18 cellular contexts compared by ENCODE assay signal in genomic region chr21:39430016-39430415, GRCh38. TPM values are rescaled to one million over a fixed set of nuclear protein-coding genes. Genes with fewer than 3 reads are reported as not detected.
A peak's percentile ranks its signal among the peaks of the same experiment; 100 is the strongest.
DNase-seq lines count a peak whose midpoint lies in the region; ATAC-seq, FAIRE-seq and TF ChIP-seq lines count a peak whose summit lies in the region.
"Had no signal": no experiment of that assay in that cellular context is flagged by ENCODE, and none has a peak within 500 bp of the region (broad histone marks: within the 10 kb centered on the region; RNA-seq: fewer than 3 reads in every experiment).

No MANE protein-coding gene starts in this region.

- H3K4me3 ChIP-seq in HUES48 (ENCODE audit: low read depth, low read length) (no peak overlapping the region), K562 (no peak overlapping the region), mesendoderm (ENCODE audit: low read length) (no peak overlapping the region), smooth muscle cell (no peak overlapping the region), breast epithelium (no peak overlapping the region)
- H3K4me3 ChIP-seq: A549 had no signal

- H2BK15ac ChIP-seq in mesendoderm (replicated peaks; ENCODE audit: low read depth), result no peak overlapping the region

- peak overlapping the region; percentile 8 for H3K56ac ChIP-seq in mesendoderm (ENCODE audit: low read length)

- in situ Hi-C loops in K562 (cut with MboI), result no loop called here

- peak overlapping the region; percentile 88 for H2AFZ ChIP-seq in K562 (ENCODE audit: low read depth, low read length)
- no peak overlapping the region for H2AFZ ChIP-seq in smooth muscle cell (ENCODE audit: low read depth)

- H3K4ac ChIP-seq in mesendoderm (ENCODE audit: low read depth, low read length), result no peak overlapping the region

- H3K27ac ChIP-seq in HUES48 (ENCODE audit: low read depth, low read length) (peak overlapping the region; percentile 61), K562 (ENCODE audit: extremely low read depth, low read depth, low read length) (peak overlapping the region; percentile 74), mesendoderm (ENCODE audit: low read depth, low read length) (peak overlapping the region; percentile 42), smooth muscle cell (ENCODE audit: low read depth) (no peak overlapping the region), breast epithelium (no peak overlapping the region)
- H3K27ac ChIP-seq: A549, C4-2B had no signal

- POLR2A ChIA-PET in K562 (lab: Yijun Ruan, JAX), result interaction anchor here (0.9 to 2.3 kb wide), 8 partner anchors 8 to 81 kb away, joined by 3 to 14 read pairs (median 4); partner anchors contain the start of genes HMGN1 and LCA5L

- TF ChIP-seq CTCF in K562 (IDR thresholded peaks at IDR 0.05 in 2 of 3, conservative IDR thresholded peaks at IDR 0.05 in 1 of 3; ENCODE audit: insufficient read depth in 2 of 3, low read depth in 1 of 3, low read length in 3 of 3) (no peak), smooth muscle cell (IDR thresholded peaks at IDR 0.05; ENCODE audit: borderline replicate concordance, insufficient read depth, poor library complexity, severe bottlenecking) (no peak), breast epithelium (IDR thresholded peaks at IDR 0.05) (no peak)

- H3K4me1 ChIP-seq in HUES48 (ENCODE audit: control insufficient read depth, insufficient read depth, low read length) (peaks cover 17% of the 10 kb centered on the region), K562 (replicated peaks in 1 of 2; ENCODE audit: control insufficient read depth in 2 of 2, insufficient read depth in 2 of 2, low read length in 2 of 2) (peaks cover 5 to 16% of the 10 kb centered on the region in 2 experiments; a peak in 4 of 5 replicates), mesendoderm (ENCODE audit: control insufficient read depth, low read depth, low read length) (peaks cover 6% of the 10 kb centered on the region), smooth muscle cell (ENCODE audit: low read depth) (peaks cover 14% of the 10 kb centered on the region), breast epithelium (no peaks in the 10 kb centered on the region)
- H3K4me1 ChIP-seq: A549, BE2C had no signal

- no peaks in the 10 kb centered on the region for H4K20me1 ChIP-seq in K562 (replicated peaks; ENCODE audit: control insufficient read depth, insufficient read depth, low read length)
- H4K20me1 ChIP-seq in smooth muscle cell (ENCODE audit: low read depth), result no peaks in the 10 kb centered on the region

- no peak for FAIRE-seq in K562 (lab: Jason Lieb, UNC)
- FAIRE-seq: A549, GM12892, H54, HepG2 had no signal

- no peak overlapping the region for H3K18ac ChIP-seq in mesendoderm (ENCODE audit: low read length)

- no peak overlapping the region for H4K5ac ChIP-seq in mesendoderm (ENCODE audit: low read length)

- no peak overlapping the region for H2BK5ac ChIP-seq in mesendoderm (ENCODE audit: low read length)

- H3K27me3 ChIP-seq in HUES48 (ENCODE audit: control insufficient read depth, insufficient read depth, low read length), result no peaks in the 10 kb centered on the region
- H3K27me3 ChIP-seq in K562 (ENCODE audit: control insufficient read depth in 2 of 2, insufficient read depth in 2 of 2, low read length in 2 of 2), result no peaks in the 10 kb centered on the region
- no peaks in the 10 kb centered on the region for H3K27me3 ChIP-seq in mesendoderm (ENCODE audit: insufficient read depth, low read length, poor library complexity)
- no peaks in the 10 kb centered on the region for H3K27me3 ChIP-seq in smooth muscle cell (ENCODE audit: low read depth)
- H3K27me3 ChIP-seq in breast epithelium, result no peaks in the 10 kb centered on the region
- H3K27me3 ChIP-seq: BE2C had no signal

- 45% methylated on average over 3 of the region's 3 CpGs for WGBS in K562 (ENCODE audit: insufficient coverage, low coverage, missing lambda C conversion rate)
- WGBS in mesendoderm (ENCODE audit: extremely low coverage, insufficient coverage, low lambda C conversion rate), result no CpG with 5 or more reads among the region's 3 CpGs
- 93% methylated on average over 3 of the region's 3 CpGs for WGBS in smooth muscle cell (ENCODE audit: low lambda C conversion rate)

- BruUV-seq in K562 (replicated peaks; lab: Mats Ljungman, UMichigan), result no TSS peak

- no peaks in the 10 kb centered on the region for H3K79me1 ChIP-seq in mesendoderm (ENCODE audit: low read length)

- H3K9me3 ChIP-seq in HUES48 (ENCODE audit: control insufficient read depth, insufficient read depth, low read length), result no peaks in the 10 kb centered on the region
- 0 out of 2 replicates have a peak, but pooled peaks cover 2% of the 10 kb centered on the region for H3K9me3 ChIP-seq in K562 (replicated peaks; ENCODE audit: control insufficient read depth, insufficient read depth, low read depth, low read length)
- H3K9me3 ChIP-seq in smooth muscle cell (replicated peaks; ENCODE audit: low read depth), result no peaks in the 10 kb centered on the region
- no peaks in the 10 kb centered on the region for H3K9me3 ChIP-seq in breast epithelium
- H3K9me3 ChIP-seq: A549, BE2C had no signal

- ATAC-seq in K562, result no peak
- ATAC-seq in GM21528 (IDR thresholded peaks at IDR 0.05; ENCODE audit: low FRiP score, unreplicated experiment), result no peak
- ATAC-seq: A549; CD8-positive, alpha-beta T cell; HepG2 had no signal

- intact Hi-C loops in K562 (cut with micrococcal nuclease) (no loop called here), breast epithelium (cut with DNase I; ENCODE audit: low total_unique reads) (no loop called here)

- TF ChIP-seq EP300 in K562 (IDR thresholded peaks at IDR 0.05; ENCODE audit: low read length), result no peak

- CTCF ChIA-PET in K562 (lab: Yijun Ruan, JAX; ENCODE audit: low intra/inter-chr PET ratio), result no interaction called here

- no peak overlapping the region for H3K23ac ChIP-seq in mesendoderm (ENCODE audit: low read length)

- no peaks in the 10 kb centered on the region for H3F3A ChIP-seq in smooth muscle cell (ENCODE audit: low read depth)

- DNase-seq in K562 (ENCODE audit: extremely low read depth in 1 of 4, low spot score in 3 of 4), result no peak
- DNase-seq in mesendoderm, result peak; percentile 77
- no peak for DNase-seq in smooth muscle cell (lab: John Stamatoyannopoulos, UW; ENCODE audit: unreplicated experiment)
- DNase-seq in SK-N-DZ (ENCODE audit: low spot score), result no peak
- no peak for DNase-seq in breast epithelium (ENCODE audit: low spot score in 2 of 2)
- DNase-seq: BE2C; CD8-positive, alpha-beta T cell; COR-L47; DND-41; GDM1 had no signal

- H3K79me2 ChIP-seq in K562 (ENCODE audit: control insufficient read depth, insufficient read depth, low read length) (no peaks in the 10 kb centered on the region), mesendoderm (ENCODE audit: control insufficient read depth, insufficient read depth, low read length) (no peaks in the 10 kb centered on the region), smooth muscle cell (ENCODE audit: low read depth) (no peaks in the 10 kb centered on the region)

- H2AK5ac ChIP-seq in mesendoderm (ENCODE audit: low read length), result no peak overlapping the region

- no peaks in the 10 kb centered on the region for H3K9me1 ChIP-seq in K562 (ENCODE audit: control insufficient read depth, insufficient read depth, low read length)

- H3K4me2 ChIP-seq in K562 (ENCODE audit: insufficient read depth, low read length), result peak overlapping the region; percentile 69
- no peak overlapping the region for H3K4me2 ChIP-seq in mesendoderm (ENCODE audit: low read length)
- H3K4me2 ChIP-seq in smooth muscle cell, result peak overlapping the region; percentile 11
- H3K4me2 ChIP-seq: A549 had no signal

- no peak overlapping the region for H4K8ac ChIP-seq in mesendoderm (ENCODE audit: low read depth, low read length)

- TF ChIP-seq RAD21 in K562 (CRISPR knock-in tag; conservative IDR thresholded peaks at IDR 0.05 in 1 of 2, IDR thresholded peaks at IDR 0.05 in 1 of 2), result no peak

- H3K36me3 ChIP-seq in HUES48 (ENCODE audit: control insufficient read depth, insufficient read depth, low read length) (no peaks in the 10 kb centered on the region), K562 (ENCODE audit: control insufficient read depth, insufficient read depth, low read length) (no peaks in the 10 kb centered on the region), mesendoderm (ENCODE audit: control insufficient read depth, insufficient read depth, low read length) (no peaks in the 10 kb centered on the region), smooth muscle cell (ENCODE audit: low read depth) (no peaks in the 10 kb centered on the region), breast epithelium (no peaks in the 10 kb centered on the region)
- H3K36me3 ChIP-seq: BE2C had no signal

- TF ChIP-seq POLR2A in K562 (conservative IDR thresholded peaks at IDR 0.05) (no peak), breast epithelium (IDR thresholded peaks at IDR 0.05) (no peak)

- H3K9ac ChIP-seq in HUES48 (ENCODE audit: low read depth, low read length), result no peak overlapping the region
- peak overlapping the region in 1 of 2 experiments; percentile 51; a peak in 2 of 4 replicates for H3K9ac ChIP-seq in K562 (ENCODE audit: insufficient read depth in 1 of 2, low read depth in 2 of 2, low read length in 2 of 2)
- H3K9ac ChIP-seq in mesendoderm (ENCODE audit: low read length), result no peak overlapping the region
- no peak overlapping the region for H3K9ac ChIP-seq in smooth muscle cell (ENCODE audit: low read depth)

- H2BK120ac ChIP-seq in mesendoderm (ENCODE audit: low read depth, low read length), result no peak overlapping the region

RNA-seq across cellular contexts. Expression of gene LCA5L, which starts 15.6 kb away (rescaled TPM):
- 2.8 and 6.5 TPM in 2 replicates for total RNA-seq in K562 (2011; cell fraction: chromatin; rRNA removed; ENCODE audit: low replicate concordance)
- total RNA-seq in K562 (2011; cell fraction: nucleolus; rRNA removed), result 1.8 and 2.1 TPM in 2 replicates
- 4.2 and 10.1 TPM in 2 replicates for total RNA-seq in K562 (2011; cell fraction: nucleoplasm; rRNA removed)
- 1.8 and 3.1 TPM in 2 replicates for total RNA-seq in K562 (2014; rRNA removed)
- total RNA-seq in K562 (2014; rRNA removed; fragmentation: Illumina TruSeq; extraction: Trizol), result 3.0 and 3.7 TPM in 2 replicates
- 3.8 and 3.9 TPM in 2 replicates for total RNA-seq in K562 (2015; rRNA removed; fragmentation: Illumina TruSeq; extraction: Trizol)
- total RNA-seq in K562 (2021), result 2.7 and 2.9 TPM in 2 replicates
- polyA plus RNA-seq in K562 (2011; rRNA removed), result 2.9 and 3.9 TPM in 2 replicates
- 0.69 and 0.96 TPM in 2 replicates for polyA plus RNA-seq in K562 (2011; cell fraction: cytosol; rRNA removed)
- 2.0 and 2.4 TPM in 2 replicates for polyA plus RNA-seq in K562 (2011; cell fraction: nucleus; rRNA removed)
- 3.5 and 4.7 TPM in 2 replicates for polyA plus RNA-seq in K562 (2012)
- 3.7 and 4.9 TPM in 2 replicates for polyA plus RNA-seq in K562 (2014; fragmentation: Illumina TruSeq; extraction: Trizol)
- 1 to 10 TPM; 4.2 to 4.9 TPM for polyA plus RNA-seq in K562 (2014; fragmentation: Nextera tagmentation; extraction: Ambion mirVana)
- 3.0 and 3.4 TPM in 2 replicates for polyA plus RNA-seq in K562 (2014; rRNA removed)
- polyA minus RNA-seq in K562 (2011; rRNA and poly(A)+ RNA removed), result 1.8 TPM in 2 replicates
- 1.5 and 1.7 TPM in 2 replicates for polyA minus RNA-seq in K562 (2011; cell fraction: cytosol; rRNA and poly(A)+ RNA removed)
- 1.2 and 2.2 TPM in 2 replicates for polyA minus RNA-seq in K562 (2011; cell fraction: nucleus; rRNA and poly(A)+ RNA removed)
- 0.62 TPM for polyA plus RNA-seq in mesendoderm (2013, experiment 1 of 2)
- 0.41 TPM for polyA plus RNA-seq in mesendoderm (2013, experiment 2 of 2)
- 1.2 and 2.2 TPM in 2 replicates for total RNA-seq in smooth muscle cell
- polyA plus RNA-seq in smooth muscle cell, result 2.4 and 2.6 TPM in 2 replicates
- polyA plus RNA-seq in SK-N-DZ (2014; cell fraction: cytosol; rRNA removed), result 0.92 and 1.3 TPM in 2 replicates
- polyA plus RNA-seq in SK-N-DZ (2014; cell fraction: nucleus; rRNA removed), result 0.13 and 0.76 TPM in 2 replicates
- 1 to 10 TPM; 1.6 to 6.0 (median 4.2) TPM for total RNA-seq in breast epithelium
- total RNA-seq: CD8-positive, alpha-beta T cell; HT-29 had no signal

RNA-seq across cellular contexts. Expression of gene SH3BGR, which starts 21.8 kb away (rescaled TPM):
- 0.60 and 2.4 TPM in 2 replicates for total RNA-seq in K562 (2011; cell fraction: chromatin; rRNA removed; ENCODE audit: low replicate concordance)
- total RNA-seq in K562 (2011; cell fraction: nucleolus; rRNA removed), result 1.3 and 1.8 TPM in 2 replicates
- total RNA-seq in K562 (2011; cell fraction: nucleoplasm; rRNA removed), result 1.8 and 2.6 TPM in 2 replicates
- total RNA-seq in K562 (2014; rRNA removed) (27.7 and 42.9 TPM in 2 replicates), K562 (2014; rRNA removed; fragmentation: Illumina TruSeq; extraction: Trizol) (17.4 and 22.2 TPM in 2 replicates), K562 (2015; rRNA removed; fragmentation: Illumina TruSeq; extraction: Trizol) (21.7 and 23.1 TPM in 2 replicates), K562 (2021) (14.8 and 17.5 TPM in 2 replicates), smooth muscle cell (4.9 and 7.7 TPM in 2 replicates), breast epithelium (1 to 10 TPM; 3.3 to 6.3 (median 5.0) TPM)
- polyA plus RNA-seq in K562 (2011; rRNA removed) (3.1 and 6.6 TPM in 2 replicates), K562 (2014; fragmentation: Illumina TruSeq; extraction: Trizol) (19.7 and 29.2 TPM in 2 replicates), K562 (2014; fragmentation: Nextera tagmentation; extraction: Ambion mirVana) (10 to 100 TPM; 26.4 to 28.2 TPM), K562 (2014; rRNA removed) (25.6 and 76.6 TPM in 2 replicates), smooth muscle cell (11.1 and 12.5 TPM in 2 replicates)
- polyA plus RNA-seq in K562 (2011; cell fraction: cytosol; rRNA removed), result 1.1 and 1.4 TPM in 2 replicates
- polyA plus RNA-seq in K562 (2011; cell fraction: nucleus; rRNA removed), result 0.38 TPM in 1 of 2 replicates, not detected in the other
- 27.6 and 178 TPM in 2 replicates for polyA plus RNA-seq in K562 (2012)
- polyA minus RNA-seq in K562 (2011; rRNA and poly(A)+ RNA removed), result 0.48 TPM in 1 of 2 replicates, not detected in the other
- 2.5 TPM in 1 of 2 replicates, not detected in the other for polyA minus RNA-seq in K562 (2011; cell fraction: cytosol; rRNA and poly(A)+ RNA removed)
- polyA minus RNA-seq in K562 (2011; cell fraction: nucleus; rRNA and poly(A)+ RNA removed), result 1.1 TPM in 1 of 2 replicates, not detected in the other
- polyA plus RNA-seq in mesendoderm (2013, experiment 1 of 2), result 12.2 TPM
- polyA plus RNA-seq in mesendoderm (2013, experiment 2 of 2), result 11.7 TPM
- 0.98 and 2.0 TPM in 2 replicates for polyA plus RNA-seq in SK-N-DZ (2014; cell fraction: cytosol; rRNA removed)
- polyA plus RNA-seq in SK-N-DZ (2014; cell fraction: nucleus; rRNA removed), result 2.7 and 4.6 TPM in 2 replicates
- total RNA-seq: HepG2, HT-29 had no signal

Comparison
In these comparisons a context has a peak if more than half of its experiments do, and no peak if none do; other contexts are left out.
1. H3K27ac ChIP-seq: peak in HUES48 (single experiment), K562 (single experiment) and mesendoderm (single experiment); none in smooth muscle cell (single experiment) and breast epithelium (0 of 2).